ENCODE assay signal across 8 cellular contexts in the genomic region with DNA sequence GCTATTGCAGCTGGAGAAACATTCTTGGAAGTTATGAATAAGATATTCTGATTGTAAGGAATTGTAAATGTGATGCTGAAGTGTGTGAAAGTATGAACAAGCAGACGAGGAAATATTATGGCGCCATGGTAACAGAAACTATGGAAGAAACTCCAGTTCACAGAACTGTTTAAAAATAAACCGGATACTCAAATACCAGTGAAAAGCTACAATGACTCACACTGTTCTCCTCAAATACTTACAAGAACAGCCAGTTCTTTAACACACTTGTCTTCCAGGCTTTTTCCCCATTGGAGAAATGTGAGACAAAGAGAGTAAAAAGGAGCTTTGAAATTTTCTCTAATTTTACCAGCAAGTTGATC.
DNase-seq lines count a peak whose midpoint lies in the region; ATAC-seq and TF ChIP-seq lines count a peak whose summit lies in the region.

No MANE protein-coding gene starts in this region.

- ATAC-seq in GM19395 (IDR thresholded peaks at IDR 0.05; ENCODE audit: unreplicated experiment): no peak

- H3K27ac Mint-ChIP-seq in nephron: peak overlapping the region; percentile 36 to 70 (median 56)

- H3K4me3 Mint-ChIP-seq in nephron: no peak overlapping the region

- H3K4me1 Mint-ChIP-seq in nephron: peaks cover 78% of the 10 kb centered on the region

- no peaks in the 10 kb centered on the region for H3K27me3 ChIP-seq in SJSA1 (replicated peaks)

- no peak overlapping the region for H3K4me3 ChIP-seq in SJSA1
- no peak overlapping the region for H3K4me3 ChIP-seq in epithelial cell of esophagus (ENCODE audit: low read length)

- H3K36me3 ChIP-seq in SJSA1: peaks cover 18% of the 10 kb centered on the region; the same call in 1 of the 2 replicates

- TF ChIP-seq CTCF in epithelial cell of esophagus (IDR thresholded peaks at IDR 0.05; ENCODE audit: insufficient read depth, low read depth, low read length, missing control alignments): no peak
- no peak for TF ChIP-seq CTCF in nephron (IDR thresholded peaks at IDR 0.05; ENCODE audit: unreplicated experiment in 3 of 3)

- no peaks in the 10 kb centered on the region for H3K36me3 Mint-ChIP-seq in nephron (ENCODE audit: low read depth)

- DNase-seq in GM04503 (ENCODE audit: low read depth): peak; percentile 98
- peak in 1 of 2 experiments; percentile 80 for DNase-seq in SJSA1 (ENCODE audit: low read depth in 1 of 2, low spot score in 2 of 2)
- peak; percentile 76 for DNase-seq in epithelial cell of esophagus (ENCODE audit: low read depth)
- DNase-seq in globus pallidus (ENCODE audit: low spot score): no peak
- no peak for DNase-seq in stimulated activated CD4-positive, alpha-beta T cell treated with anti-CD3 and anti-CD28 coated beads, Interleukin-4, amount 100 ng/mL, for 4 hours
- DNase-seq in NCI-H1092 (lab: John Stamatoyannopoulos, UW): no peak

- peaks cover 71% of the 10 kb centered on the region for H3K4me1 ChIP-seq in SJSA1 (replicated peaks)

- no peaks in the 10 kb centered on the region for H3K27me3 Mint-ChIP-seq in nephron (ENCODE audit: low read depth)

- peak overlapping the region; percentile 99 for H3K27ac ChIP-seq in SJSA1

- H3K9me3 Mint-ChIP-seq in nephron: no peaks in the 10 kb centered on the region

- no peaks in the 10 kb centered on the region for H3K9me3 ChIP-seq in SJSA1 (replicated peaks)

Comparison
In these comparisons a context has a peak if more than half of its experiments do, and no peak if none do; other contexts are left out.
1. DNase-seq: peak in GM04503 (single experiment) and epithelial cell of esophagus (single experiment); none in globus pallidus (single experiment), stimulated activated CD4-positive, alpha-beta T cell treated with anti-CD3 and anti-CD28 coated beads, Interleukin-4, amount 100 ng/mL, for 4 hours (0 of 2) and NCI-H1092 (single experiment).